In the genomic region with DNA sequence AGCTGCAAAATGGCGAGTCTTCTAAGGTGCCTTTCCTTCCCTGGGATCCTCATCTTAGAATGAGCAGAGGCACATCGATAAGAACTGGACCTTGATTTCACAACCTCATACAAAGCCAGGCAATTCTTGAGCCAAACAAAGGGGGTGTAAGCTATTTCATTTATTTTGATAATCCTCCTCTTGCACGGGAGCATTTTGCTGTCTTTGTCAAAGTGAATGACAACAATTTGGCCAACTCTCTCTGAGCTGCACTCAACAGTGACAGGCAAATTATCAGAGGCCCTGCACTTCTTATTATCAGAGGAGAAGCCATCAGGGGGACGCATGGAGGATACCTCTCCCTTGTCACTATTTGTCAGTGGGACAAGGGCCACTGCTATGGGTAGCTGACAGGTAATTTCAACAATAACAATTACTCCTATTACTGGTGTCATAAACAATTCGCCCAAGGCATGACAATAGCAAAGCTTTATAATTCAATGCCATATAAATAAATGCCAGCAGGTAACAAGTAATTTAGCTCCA, we compare ENCODE assay signal across 21 cellular contexts.
"Had no signal": no experiment of that assay in that cellular context is flagged by ENCODE, and none has a peak within 500 bp of the region (broad histone marks: within the 10 kb centered on the region; RNA-seq: fewer than 3 reads in every experiment).

No MANE protein-coding gene starts in this region.

- FAIRE-seq: astrocyte, islet of Langerhans had no signal

- H3K27ac ChIP-seq: SJSA1, tibial artery, WERI-Rb-1 had no signal

- H3K4me3 Mint-ChIP-seq: activated naive CD4-positive, alpha-beta T cell treated with anti-CD3 and anti-CD28 coated beads, Interleukin-2, amount 50 U/mL, for 24 hours; dendritic cell treated with granulocyte-macrophage colony-stimulating factor and Interleukin-4, amounts not matched to agents 40 ng/mL and 50 ng/mL, for 4 days; neural crest cell; T-helper 17 cell had no signal

- ATAC-seq: esophagus mucosa, left colon, lower lobe of right lung, T-helper 17 cell had no signal

- H3K9me3 ChIP-seq: breast epithelium, lower lobe of right lung, SJSA1, tibial artery had no signal

- H3K27me3 Mint-ChIP-seq: activated naive CD4-positive, alpha-beta T cell treated with anti-CD3 and anti-CD28 coated beads, Interleukin-2, amount 50 U/mL, for 24 hours; dendritic cell treated with granulocyte-macrophage colony-stimulating factor and Interleukin-4, amounts not matched to agents 40 ng/mL and 50 ng/mL, for 4 days; T-helper 17 cell had no signal

- H3K4me1 Mint-ChIP-seq: activated naive CD4-positive, alpha-beta T cell treated with anti-CD3 and anti-CD28 coated beads, Interleukin-2, amount 50 U/mL, for 24 hours; T-helper 17 cell had no signal

- DNase-seq: activated CD4-positive, alpha-beta T cell treated with anti-CD3 and anti-CD28 coated beads for 1 hour; activated gamma-delta T cell; effector CD8-positive, alpha-beta T cell; foreskin fibroblast; glutamatergic neuron; hippocampal formation; left colon; lower lobe of right lung; stimulated activated naive CD4-positive, alpha-beta T cell treated with Interleukin-2 at 50 U/mL for 16 hours; substantia nigra; T-helper 17 cell; tibial artery; WERI-Rb-1 had no signal

- H3K27me3 ChIP-seq: breast epithelium, SJSA1, tibial artery had no signal

- H3K9me3 Mint-ChIP-seq: activated naive CD4-positive, alpha-beta T cell treated with anti-CD3 and anti-CD28 coated beads, Interleukin-2, amount 50 U/mL, for 24 hours; dendritic cell treated with granulocyte-macrophage colony-stimulating factor and Interleukin-4, amounts not matched to agents 40 ng/mL and 50 ng/mL, for 4 days; neural crest cell had no signal

- H3K4me3 ChIP-seq: breast epithelium, lower lobe of right lung, SJSA1, tibial artery had no signal

- H3K27ac Mint-ChIP-seq: activated naive CD4-positive, alpha-beta T cell treated with anti-CD3 and anti-CD28 coated beads, Interleukin-2, amount 50 U/mL, for 24 hours; dendritic cell treated with granulocyte-macrophage colony-stimulating factor and Interleukin-4, amounts not matched to agents 40 ng/mL and 50 ng/mL, for 4 days; T-helper 17 cell had no signal

- H3K36me3 Mint-ChIP-seq: activated naive CD4-positive, alpha-beta T cell treated with anti-CD3 and anti-CD28 coated beads, Interleukin-2, amount 50 U/mL, for 24 hours had no signal

- H3K4me1 ChIP-seq: breast epithelium, lower lobe of right lung, SJSA1, tibial artery had no signal

- H3K36me3 ChIP-seq: breast epithelium, lower lobe of right lung, SJSA1, tibial artery, WERI-Rb-1 had no signal
